Comparison of ENCODE assay signal across 8 cellular contexts in the genomic region with DNA sequence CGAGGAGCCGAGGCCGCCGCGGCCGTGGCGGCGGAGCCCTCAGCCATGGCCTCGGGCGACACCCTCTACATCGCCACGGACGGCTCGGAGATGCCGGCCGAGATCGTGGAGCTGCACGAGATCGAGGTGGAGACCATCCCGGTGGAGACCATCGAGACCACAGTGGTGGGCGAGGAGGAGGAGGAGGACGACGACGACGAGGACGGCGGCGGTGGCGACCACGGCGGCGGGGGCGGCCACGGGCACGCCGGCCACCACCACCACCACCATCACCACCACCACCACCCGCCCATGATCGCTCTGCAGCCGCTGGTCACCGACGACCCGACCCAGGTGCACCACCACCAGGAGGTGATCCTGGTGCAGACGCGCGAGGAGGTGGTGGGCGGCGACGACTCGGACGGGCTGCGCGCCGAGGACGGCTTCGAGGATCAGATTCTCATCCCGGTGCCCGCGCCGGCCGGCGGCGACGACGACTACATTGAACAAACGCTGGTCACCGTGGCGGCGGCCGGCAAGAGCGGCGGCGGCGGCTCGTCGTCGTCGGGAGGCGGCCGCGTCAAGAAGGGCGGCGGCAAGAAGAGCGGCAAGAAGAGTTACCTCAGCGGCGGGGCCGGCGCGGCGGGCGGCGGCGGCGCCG. TPM values are rescaled to one million over a fixed set of nuclear protein-coding genes. Genes with fewer than 3 reads are reported as not detected.
DNase-seq lines count a peak whose midpoint lies in the region; ATAC-seq and TF ChIP-seq lines count a peak whose summit lies in the region.

No MANE protein-coding gene starts in this region.

- no peaks in the 10 kb centered on the region for H3K27me3 ChIP-seq in NT2/D1 (ENCODE audit: insufficient read depth, insufficient read length)
- no peaks in the 10 kb centered on the region for H3K27me3 ChIP-seq in kidney epithelial cell (ENCODE audit: control insufficient read depth, insufficient read depth, low read length)

- no peaks in the 10 kb centered on the region for H3K4me1 ChIP-seq in NT2/D1 (ENCODE audit: insufficient read depth, insufficient read length)

- peak; percentile 26 for DNase-seq in GM12865 (ENCODE audit: low read depth)
- no peak for DNase-seq in NT2/D1 (ENCODE audit: low read depth, low spot score)
- peak; percentile 30 for DNase-seq in astrocyte of the hippocampus (ENCODE audit: low read depth, low spot score)
- DNase-seq in kidney epithelial cell (ENCODE audit: low read depth): no peak
- DNase-seq in stimulated activated CD4-positive, alpha-beta T cell treated with anti-CD3 and anti-CD28 coated beads, Interleukin-4, amount 100 ng/mL, for 48 hours (ENCODE audit: low read depth in 2 of 2): peak; percentile 24 to 30
- DNase-seq in DMS153 (lab: John Stamatoyannopoulos, UW): no peak
- no peak for DNase-seq in NCI-H2029 (lab: John Stamatoyannopoulos, UW)

- TF ChIP-seq CTCF in GM12865 (IDR thresholded peaks at IDR 0.05; ENCODE audit: insufficient read depth, low read depth, low read length, missing control alignments) (no peak), kidney epithelial cell (IDR thresholded peaks at IDR 0.05; ENCODE audit: insufficient read depth, low read length, poor library complexity, severe bottlenecking) (no peak)

- H3K36me3 ChIP-seq in NT2/D1 (ENCODE audit: insufficient read depth, insufficient read length, low read length) (peaks cover 31% of the 10 kb centered on the region), kidney epithelial cell (ENCODE audit: control insufficient read depth, insufficient read depth, low read length) (no peaks in the 10 kb centered on the region)

- H3K9me3 ChIP-seq in NT2/D1 (ENCODE audit: insufficient read depth, low read length): no peaks in the 10 kb centered on the region

- peak overlapping the region; percentile 97 for H3K9ac ChIP-seq in NT2/D1 (ENCODE audit: insufficient read length, low read depth)

- H3K4me3 ChIP-seq in GM12865 (ENCODE audit: low read depth, low read length): peak overlapping the region; percentile 83
- peak overlapping the region; percentile 97 for H3K4me3 ChIP-seq in NT2/D1 (ENCODE audit: insufficient read length, low read depth)
- peak overlapping the region; percentile 87 for H3K4me3 ChIP-seq in kidney epithelial cell (ENCODE audit: low read depth, low read length)

- ATAC-seq in HG03442 (IDR thresholded peaks at IDR 0.05; ENCODE audit: unreplicated experiment): no peak

RNA-seq across cellular contexts. Expression of a gene that starts 0.4 kb away (rescaled TPM):
- total RNA-seq in kidney epithelial cell: 40.9 and 46.4 TPM in 2 replicates

Comparison
In these comparisons a context has a peak if more than half of its experiments do, and no peak if none do; other contexts are left out.
1. DNase-seq: peak in GM12865 (single experiment), astrocyte of the hippocampus (single experiment) and stimulated activated CD4-positive, alpha-beta T cell treated with anti-CD3 and anti-CD28 coated beads, Interleukin-4, amount 100 ng/mL, for 48 hours (2 of 2); none in NT2/D1 (single experiment), kidney epithelial cell (single experiment), DMS153 (single experiment) and NCI-H2029 (single experiment).
2. Peak in every context shown above with its lines, with median percentiles within 50 percentile points of each other: H3K4me3 ChIP-seq.